ENCODE assay signal across 9 cellular contexts in genomic region chrX:41180194-41180902, GRCh38.
A peak's percentile ranks its signal among the peaks of the same experiment; 100 is the strongest.
DNase-seq lines count a peak whose midpoint lies in the region; ATAC-seq and TF ChIP-seq lines count a peak whose summit lies in the region.
"Had no signal": no experiment of that assay in that cellular context is flagged by ENCODE, and none has a peak within 500 bp of the region (broad histone marks: within the 10 kb centered on the region; RNA-seq: fewer than 3 reads in every experiment).

No MANE protein-coding gene starts in this region.

- no peaks in the 10 kb centered on the region for H3K27me3 ChIP-seq in right lobe of liver
- H3K27me3 ChIP-seq: BLaER1 treated with 17β-estradiol and CSF1 and Interleukin-3, amounts not matched to agents 10 nM and 100 nM had no signal

- 25% methylated on average over 5 of the region's 5 CpGs for WGBS in right lobe of liver (ENCODE audit: insufficient coverage, low coverage, low lambda C conversion rate, missing lambda C conversion rate)

- TF ChIP-seq CTCF in HEK293 (tag by site-specific recombination; IDR thresholded peaks at IDR 0.05) = no peak
- peak; percentile 80 for TF ChIP-seq CTCF in VCaP (conservative IDR thresholded peaks at IDR 0.05)
- TF ChIP-seq CTCF in right lobe of liver (IDR thresholded peaks at IDR 0.05) = peak; percentile 61 to 77 (median 76)

- H3K27ac ChIP-seq in HEK293 (ENCODE audit: extremely low read depth, low read depth, low read length) (no peak overlapping the region), VCaP (no peak overlapping the region), right lobe of liver (no peak overlapping the region)
- H3K27ac ChIP-seq: BLaER1 treated with 17β-estradiol and CSF1 and Interleukin-3, amounts not matched to agents 10 nM and 100 nM had no signal

- H3K9me3 ChIP-seq in HEK293 (ENCODE audit: control insufficient read depth, insufficient read depth, low read depth, low read length) = no peaks in the 10 kb centered on the region
- H3K9me3 ChIP-seq in right lobe of liver = no peaks in the 10 kb centered on the region
- H3K9me3 ChIP-seq: BLaER1 treated with 17β-estradiol and CSF1 and Interleukin-3, amounts not matched to agents 10 nM and 100 nM had no signal

- peak overlapping the region; percentile 9 for H3K27ac Mint-ChIP-seq in central memory CD8-positive, alpha-beta T cell (ENCODE audit: low read depth)

- TF ChIP-seq POLR2A in right lobe of liver (IDR thresholded peaks at IDR 0.05) = no peak

- H3K4me3 Mint-ChIP-seq in central memory CD8-positive, alpha-beta T cell = no peak overlapping the region

- H3K36me3 Mint-ChIP-seq in central memory CD8-positive, alpha-beta T cell (ENCODE audit: insufficient read depth) = peaks cover 28% of the 10 kb centered on the region

- POLR2A ChIA-PET in HEK293 (lab: Yijun Ruan, JAX) = interaction anchor here (0.6 to 1.0 kb wide), 3 partner anchors 16 to 278 kb away, joined by 4 to 6 read pairs (median 5); partner anchors contain the start of gene DDX3X

- ATAC-seq in central memory CD8-positive, alpha-beta T cell (replicated peaks; ENCODE audit: extremely low read depth, poor library complexity, severe bottlenecking) = peak; percentile 68
- peak; percentile 58 to 79 (median 74) for ATAC-seq in right lobe of liver

- H3K4me1 Mint-ChIP-seq in central memory CD8-positive, alpha-beta T cell = peaks cover 40% of the 10 kb centered on the region

- DNase-seq in NCI-H1436 (lab: John Stamatoyannopoulos, UW) (peak; percentile 22), NCI-H1436 treated with DMSO at 0.1 percent for 48 hours (lab: John Stamatoyannopoulos, UW) (no peak), NCI-H146 (lab: John Stamatoyannopoulos, UW) (peak; percentile 22), right lobe of liver (peak in 1 of 3 donors; percentile 31)
- DNase-seq in central memory CD8-positive, alpha-beta T cell (ENCODE audit: low spot score in 2 of 2) = peak in 1 of 2 donors; percentile 17
- DNase-seq in stimulated activated CD8-positive, alpha-beta memory T cell treated with anti-CD3 and anti-CD28 coated beads, Interleukin-15, amount 100 ng/mL, for 48 hours (ENCODE audit: low read depth in 2 of 2) = peak; percentile 16 to 25

- no peaks in the 10 kb centered on the region for H3K9me3 Mint-ChIP-seq in central memory CD8-positive, alpha-beta T cell

- intact Hi-C loops in right lobe of liver (cut with DNase I) = no loop called here

- H3K4me1 ChIP-seq in HEK293 (ENCODE audit: control insufficient read depth, insufficient read depth, low read length) (no peaks in the 10 kb centered on the region), right lobe of liver (no peaks in the 10 kb centered on the region)

- H3K4me3 ChIP-seq in HEK293 (ENCODE audit: low read depth, low read length) (no peak overlapping the region), right lobe of liver (no peak overlapping the region)
- H3K4me3 ChIP-seq: BLaER1 treated with 17β-estradiol and CSF1 and Interleukin-3, amounts not matched to agents 10 nM and 100 nM had no signal

- H3K36me3 ChIP-seq in HEK293 (ENCODE audit: control insufficient read depth in 2 of 2, insufficient read depth in 1 of 2, low read length in 2 of 2) (peaks cover 57 to 82% of the 10 kb centered on the region in 2 experiments), right lobe of liver (peaks cover 0 to 18% (median 7%) of the 10 kb centered on the region in 4 donors)

- no peaks in the 10 kb centered on the region for H3K27me3 Mint-ChIP-seq in central memory CD8-positive, alpha-beta T cell

- CTCF ChIA-PET in HEK293 (lab: Yijun Ruan, JAX) = interaction anchor here (0.6 to 5.4 kb wide), 42 partner anchors 8 to 825 kb away, joined by 3 to 46 read pairs (median 5); no protein-coding TSS in a partner anchor

TF ChIP-seq in HEK293, 187 proteins besides CTCF, POLR2A, EP300 and RAD21 (continues in another document):
- TF ChIP-seq ZNF513 (tag by site-specific recombination; IDR thresholded peaks at IDR 0.05) (no peak), BCL11A (tag by site-specific recombination; IDR thresholded peaks at IDR 0.05; ENCODE audit: low read depth) (no peak), SCRT1 (tag by site-specific recombination; IDR thresholded peaks at IDR 0.05; ENCODE audit: borderline replicate concordance) (no peak), ZNF266 (tag by site-specific recombination; IDR thresholded peaks at IDR 0.05; ENCODE audit: low read depth) (no peak), HOXA7 (CRISPR knock-in tag; IDR thresholded peaks at IDR 0.05; ENCODE audit: borderline replicate concordance) (no peak), ZNF621 (tag by site-specific recombination; IDR thresholded peaks at IDR 0.05) (no peak), ZNF449 (tag by site-specific recombination; IDR thresholded peaks at IDR 0.05) (peak; percentile 51), ZNF433 (tag by site-specific recombination; IDR thresholded peaks at IDR 0.05; ENCODE audit: low read depth) (no peak), REPIN1 (tag by site-specific recombination; IDR thresholded peaks at IDR 0.05; ENCODE audit: low read depth) (no peak), AEBP2 (tag by site-specific recombination; IDR thresholded peaks at IDR 0.05; ENCODE audit: borderline replicate concordance) (no peak), SP7 (tag by site-specific recombination; IDR thresholded peaks at IDR 0.05) (peak; percentile 67), EGR2 (tag by site-specific recombination; IDR thresholded peaks at IDR 0.05; ENCODE audit: low read depth) (no peak), ZNF157 (tag by site-specific recombination; IDR thresholded peaks at IDR 0.05) (no peak), ZNF654 (tag by site-specific recombination; IDR thresholded peaks at IDR 0.05; ENCODE audit: low read depth) (peak; percentile 48), ZNF362 (tag by site-specific recombination; IDR thresholded peaks at IDR 0.05) (no peak), ZNF624 (tag by site-specific recombination; IDR thresholded peaks at IDR 0.05) (no peak), ZNF623 (tag by site-specific recombination; IDR thresholded peaks at IDR 0.05) (no peak), ZNF426 (tag by site-specific recombination; IDR thresholded peaks at IDR 0.05) (no peak), ZBTB7A (tag by site-specific recombination; IDR thresholded peaks at IDR 0.05; ENCODE audit: low read depth) (no peak), IKZF3 (tag by site-specific recombination; IDR thresholded peaks at IDR 0.05) (no peak), ZNF776 (tag by site-specific recombination; IDR thresholded peaks at IDR 0.05; ENCODE audit: borderline replicate concordance) (no peak), ZNF302 (tag by site-specific recombination; IDR thresholded peaks at IDR 0.05; ENCODE audit: low read depth) (no peak), TRIM28 (IDR thresholded peaks at IDR 0.05; ENCODE audit: borderline replicate concordance, low read length) (0 out of 2 replicates have a peak, but pooled peaks have one; percentile 25)
